9 cellular contexts compared by ENCODE assay signal in genomic region chr1:197911857-197912696, GRCh38. TPM values are rescaled to one million over a fixed set of nuclear protein-coding genes. Genes with fewer than 3 reads are reported as not detected.
A peak's percentile ranks its signal among the peaks of the same experiment; 100 is the strongest.
DNase-seq lines count a peak whose midpoint lies in the region; ATAC-seq, FAIRE-seq and TF ChIP-seq lines count a peak whose summit lies in the region.
"Had no signal": no experiment of that assay in that cellular context is flagged by ENCODE, and none has a peak within 500 bp of the region (broad histone marks: within the 10 kb centered on the region; RNA-seq: fewer than 3 reads in every experiment).

No MANE protein-coding gene starts in this region.

- ATAC-seq in GM18505 (IDR thresholded peaks at IDR 0.05; ENCODE audit: unreplicated experiment), result no peak
- ATAC-seq in activated CD4-positive, CD25-positive, alpha-beta regulatory T cell treated with anti-CD3 and anti-CD28 coated beads, Interleukin-2, amount 50 U/mL, for 24 hours, result no peak

- H3K36me3 ChIP-seq in effector memory CD4-positive, alpha-beta T cell (ENCODE audit: control insufficient read depth, insufficient read depth, low read length), result no peaks in the 10 kb centered on the region
- no peaks in the 10 kb centered on the region for H3K36me3 ChIP-seq in trophoblast cell (ENCODE audit: control insufficient read depth in 1 of 2, insufficient read depth in 2 of 2, low read length in 2 of 2)

- TF ChIP-seq POLR2A in GM18505 (IDR thresholded peaks at IDR 0.05; ENCODE audit: borderline replicate concordance, extremely low read depth, insufficient read depth, insufficient read length) (no peak), GM12892 (IDR thresholded peaks at IDR 0.05; ENCODE audit: low read depth, low read length) (no peak)

- H2AFZ ChIP-seq in trophoblast cell (ENCODE audit: insufficient read depth, low read length, poor library complexity), result no peak overlapping the region

- peak overlapping the region; percentile 2 for H3K4me2 ChIP-seq in trophoblast cell (ENCODE audit: low read length)

- H3K23ac ChIP-seq in trophoblast cell (ENCODE audit: low read length), result no peak overlapping the region

- H3K27me3 ChIP-seq in effector memory CD4-positive, alpha-beta T cell (replicated peaks; ENCODE audit: control insufficient read depth, insufficient read depth, low read length, poor library complexity, severe bottlenecking), result peaks cover 95% of the 10 kb centered on the region
- peaks cover 97% of the 10 kb centered on the region for H3K27me3 ChIP-seq in trophoblast cell (ENCODE audit: insufficient read depth, low read length)

- DNase-seq in NCI-H2107 treated with DMSO at 0.1 percent for 48 hours (lab: John Stamatoyannopoulos, UW; ENCODE audit: unreplicated experiment) (peak; percentile 6), NCI-H2107 (lab: John Stamatoyannopoulos, UW) (no peak), NCI-H510A treated with DMSO at 0.1 percent for 48 hours (lab: John Stamatoyannopoulos, UW) (peak; percentile 33), trophoblast cell (no peak), GM12892 (ENCODE audit: insufficient read length) (no peak)
- no peak for DNase-seq in effector memory CD4-positive, alpha-beta T cell

- FAIRE-seq in GM12892 (lab: Jason Lieb, UNC), result no peak
- FAIRE-seq: A204.1 had no signal

- no peaks in the 10 kb centered on the region for H3K79me1 ChIP-seq in trophoblast cell (ENCODE audit: low read length)

- H3K4me3 ChIP-seq in effector memory CD4-positive, alpha-beta T cell (ENCODE audit: insufficient read depth, low read depth, low read length, poor library complexity, severe bottlenecking), result peak overlapping the region; percentile 2
- H3K4me3 ChIP-seq in trophoblast cell (ENCODE audit: low read depth, low read length), result no peak overlapping the region

- no CpG with 5 or more reads among the region's 46 CpGs for WGBS in trophoblast cell (ENCODE audit: extremely low coverage, insufficient coverage, insufficient read length)

- H3K4ac ChIP-seq in trophoblast cell (ENCODE audit: low read depth, low read length), result no peak overlapping the region

- no peak overlapping the region for H2BK5ac ChIP-seq in trophoblast cell (ENCODE audit: low read depth, low read length, poor library complexity)

- H2BK120ac ChIP-seq in trophoblast cell (ENCODE audit: insufficient read depth, low read length, poor library complexity), result no peak overlapping the region

- no peak overlapping the region for H3K18ac ChIP-seq in trophoblast cell (ENCODE audit: low read length)

- H3K9ac ChIP-seq in trophoblast cell (ENCODE audit: low read length), result no peak overlapping the region

- H3K4me1 ChIP-seq in effector memory CD4-positive, alpha-beta T cell (ENCODE audit: control insufficient read depth, insufficient read depth, low read length, poor library complexity, severe bottlenecking), result peaks cover 62% of the 10 kb centered on the region
- no peaks in the 10 kb centered on the region for H3K4me1 ChIP-seq in trophoblast cell (ENCODE audit: control insufficient read depth in 1 of 2, insufficient read depth in 2 of 2, low read length in 2 of 2)

- H3K9me3 ChIP-seq in effector memory CD4-positive, alpha-beta T cell (ENCODE audit: control insufficient read depth, low read length), result no peaks in the 10 kb centered on the region
- H3K9me3 ChIP-seq in trophoblast cell (ENCODE audit: insufficient read depth, low read depth, low read length), result no peaks in the 10 kb centered on the region

- no peak overlapping the region for H4K12ac ChIP-seq in trophoblast cell (ENCODE audit: low read depth, low read length)

- H4K8ac ChIP-seq in trophoblast cell (ENCODE audit: low read depth, low read length), result no peak overlapping the region

- no peak overlapping the region for H4K91ac ChIP-seq in trophoblast cell (ENCODE audit: low read depth, low read length)

- H3K79me2 ChIP-seq in trophoblast cell (ENCODE audit: control insufficient read depth, insufficient read depth, low read length, poor library complexity), result no peaks in the 10 kb centered on the region

- no peak overlapping the region for H3K14ac ChIP-seq in trophoblast cell (ENCODE audit: low read length)

- H3K27ac ChIP-seq in effector memory CD4-positive, alpha-beta T cell (ENCODE audit: insufficient read depth, low read length, poor library complexity, severe bottlenecking), result no peak overlapping the region
- no peak overlapping the region for H3K27ac ChIP-seq in trophoblast cell (ENCODE audit: low read depth, low read length)

- H2BK12ac ChIP-seq in trophoblast cell (ENCODE audit: low read length), result no peak overlapping the region

- H2AK5ac ChIP-seq in trophoblast cell (ENCODE audit: low read length), result no peak overlapping the region

RNA-seq across cellular contexts. Expression of gene LHX9, which starts 5.1 kb away (rescaled TPM):
- 0.01 and 0.10 TPM in 2 replicates for polyA plus RNA-seq in trophoblast cell (2013)
- polyA plus RNA-seq in GM12892 (2012; ENCODE audit: missing spikeins), result not detected

RNA-seq across cellular contexts. Expression of gene C1orf53, which starts 9.6 kb away (rescaled TPM):
- 1.1 and 1.4 TPM in 2 replicates for polyA plus RNA-seq in trophoblast cell (2013)
- not detected for polyA plus RNA-seq in GM12892 (2012; ENCODE audit: missing spikeins)

Comparison
In these comparisons a context has a peak if more than half of its experiments do, and no peak if none do; other contexts are left out.
1. DNase-seq: peak in NCI-H2107 treated with DMSO at 0.1 percent for 48 hours (single experiment) and NCI-H510A treated with DMSO at 0.1 percent for 48 hours (single experiment); none in NCI-H2107 (single experiment), effector memory CD4-positive, alpha-beta T cell (0 of 3), trophoblast cell (0 of 2) and GM12892 (single experiment).